ENCODE assay signal across 5 cellular contexts in genomic region chr10:133224076-133224475, GRCh38. TPM values are rescaled to one million over a fixed set of nuclear protein-coding genes. Genes with fewer than 3 reads are reported as not detected.
"Had no signal": no experiment of that assay in that cellular context is flagged by ENCODE, and none has a peak within 500 bp of the region (broad histone marks: within the 10 kb centered on the region; RNA-seq: fewer than 3 reads in every experiment).

No MANE protein-coding gene starts in this region.

- DNase-seq: HFFc6, IMR-90 had no signal

- H3K4me3 Mint-ChIP-seq: GM23338, HFFc6 had no signal

- ATAC-seq: GM23338, HCT116 had no signal

- H3K27ac Mint-ChIP-seq: GM23338, HFFc6 had no signal

RNA-seq across cellular contexts. Expression of gene UTF1, which starts 5.9 kb away (rescaled TPM):
- total RNA-seq: HFFc6, HT-29, IMR-90 had no signal

RNA-seq across cellular contexts. Expression of gene VENTX, which starts 13.6 kb away (rescaled TPM):
- total RNA-seq: HFFc6, HT-29, IMR-90 had no signal
